In genomic region chr14:65940056-65940735, GRCh38 we compare ENCODE assay signal across 1 cellular context.
TF ChIP-seq lines count a peak whose summit lies in the region.

No MANE protein-coding gene starts in this region.

TF ChIP-seq in SK-N-SH treated with all-trans-retinoic acid at 6 μM for 48 hours, 23 proteins besides CTCF, POLR2A, EP300 and RAD21 (continued from another document):
- no peak for TF ChIP-seq CREB5 (CRISPR knock-in tag; IDR thresholded peaks at IDR 0.05; ENCODE audit: low read depth)
- TF ChIP-seq CSRNP3 (CRISPR knock-in tag; IDR thresholded peaks at IDR 0.05): no peak
